In genomic region chr10:64110079-64110478, GRCh38 we compare ENCODE assay signal across 21 cellular contexts.
DNase-seq lines count a peak whose midpoint lies in the region; ATAC-seq, FAIRE-seq and TF ChIP-seq lines count a peak whose summit lies in the region.
"Had no signal": no experiment of that assay in that cellular context is flagged by ENCODE, and none has a peak within 500 bp of the region (broad histone marks: within the 10 kb centered on the region; RNA-seq: fewer than 3 reads in every experiment).

No MANE protein-coding gene starts in this region.

- no peaks in the 10 kb centered on the region for H3K9me3 Mint-ChIP-seq in astrocyte (ENCODE audit: unreplicated experiment)

- H3K79me1 ChIP-seq in trophoblast cell (ENCODE audit: low read length), result peaks cover 12% of the 10 kb centered on the region

- WGBS in trophoblast cell (ENCODE audit: extremely low coverage, insufficient coverage, insufficient read length), result no CpG with 5 or more reads among the region's 1 CpG

- no peak overlapping the region for H3K4ac ChIP-seq in trophoblast cell (ENCODE audit: low read depth, low read length)

- peak overlapping the region; percentile 68 for H3K27ac Mint-ChIP-seq in astrocyte (ENCODE audit: unreplicated experiment)
- H3K27ac Mint-ChIP-seq: B cell; CD4-positive, CD25-positive, alpha-beta regulatory T cell; CD8-positive, alpha-beta memory T cell had no signal

- H3K9me3 ChIP-seq in astrocyte (ENCODE audit: insufficient read depth, low read depth, low read length), result no peaks in the 10 kb centered on the region
- no peaks in the 10 kb centered on the region for H3K9me3 ChIP-seq in trophoblast cell (ENCODE audit: insufficient read depth, low read depth, low read length)
- H3K9me3 ChIP-seq: HAP-1 had no signal

- H3K36me3 ChIP-seq in astrocyte (ENCODE audit: insufficient read depth, low read length) (no peaks in the 10 kb centered on the region), trophoblast cell (ENCODE audit: control insufficient read depth in 1 of 2, insufficient read depth in 2 of 2, low read length in 2 of 2) (no peaks in the 10 kb centered on the region)
- H3K36me3 ChIP-seq: HAP-1 had no signal

- H2AFZ ChIP-seq in astrocyte (ENCODE audit: low read depth, low read length) (no peak overlapping the region), trophoblast cell (ENCODE audit: insufficient read depth, low read length, poor library complexity) (no peak overlapping the region)
- H2AFZ ChIP-seq: GM23248 had no signal

- H4K91ac ChIP-seq in trophoblast cell (ENCODE audit: low read depth, low read length), result no peak overlapping the region

- no peak overlapping the region for H2BK5ac ChIP-seq in trophoblast cell (ENCODE audit: low read depth, low read length, poor library complexity)

- H3K14ac ChIP-seq in trophoblast cell (ENCODE audit: low read length), result no peak overlapping the region

- FAIRE-seq in astrocyte (lab: Jason Lieb, UNC), result no peak
- FAIRE-seq: GM12878, GM19239 had no signal

- no peak overlapping the region for H2BK120ac ChIP-seq in trophoblast cell (ENCODE audit: insufficient read depth, low read length, poor library complexity)

- intact Hi-C loops in left colon (cut with DNase I, micrococcal nuclease), result no loop called here

- ATAC-seq in left colon, result peak; percentile 82
- no peak for ATAC-seq in HG03280 (IDR thresholded peaks at IDR 0.05; ENCODE audit: unreplicated experiment)
- ATAC-seq in omental fat pad (ENCODE audit: low FRiP score), result no peak
- ATAC-seq in GM21529 (IDR thresholded peaks at IDR 0.05; ENCODE audit: unreplicated experiment), result no peak
- ATAC-seq: GM12878 had no signal

- no peaks in the 10 kb centered on the region for H3K79me2 ChIP-seq in astrocyte (ENCODE audit: insufficient read depth, low read length)
- no peaks in the 10 kb centered on the region for H3K79me2 ChIP-seq in trophoblast cell (ENCODE audit: control insufficient read depth, insufficient read depth, low read length, poor library complexity)

- H3K9ac ChIP-seq in astrocyte (ENCODE audit: low read length), result no peak overlapping the region
- no peak overlapping the region for H3K9ac ChIP-seq in trophoblast cell (ENCODE audit: low read length)
- H3K9ac ChIP-seq: GM23248 had no signal

- no peak overlapping the region for H3K18ac ChIP-seq in trophoblast cell (ENCODE audit: low read length)

- CTCF ChIA-PET in HEK293T (lab: Yijun Ruan, JAX), result no interaction called here

- no peaks in the 10 kb centered on the region for H4K20me1 ChIP-seq in astrocyte (ENCODE audit: insufficient read depth, low read length)

- H2AK5ac ChIP-seq in trophoblast cell (ENCODE audit: low read length), result no peak overlapping the region

- H3K4me1 Mint-ChIP-seq in astrocyte (ENCODE audit: low read depth, unreplicated experiment), result peaks cover 23% of the 10 kb centered on the region
- H3K4me1 Mint-ChIP-seq: CD4-positive, CD25-positive, alpha-beta regulatory T cell; CD8-positive, alpha-beta memory T cell had no signal

- H2BK12ac ChIP-seq in trophoblast cell (ENCODE audit: low read length), result peak overlapping the region; percentile 5

- H3K4me2 ChIP-seq in astrocyte (ENCODE audit: low read length) (no peak overlapping the region), trophoblast cell (ENCODE audit: low read length) (no peak overlapping the region)

- TF ChIP-seq CTCF in astrocyte (IDR thresholded peaks at IDR 0.05; ENCODE audit: insufficient read depth, low read depth, low read length) (no peak), omental fat pad (IDR thresholded peaks at IDR 0.05) (no peak)

- H3K27me3 ChIP-seq in astrocyte (ENCODE audit: insufficient read depth, low read length) (no peaks in the 10 kb centered on the region), trophoblast cell (ENCODE audit: insufficient read depth, low read length) (no peaks in the 10 kb centered on the region)

- no peaks in the 10 kb centered on the region for H3K4me1 ChIP-seq in astrocyte (ENCODE audit: insufficient read depth, low read length)
- H3K4me1 ChIP-seq in trophoblast cell (ENCODE audit: control insufficient read depth in 1 of 2, insufficient read depth in 2 of 2, low read length in 2 of 2), result peaks cover 7% of the 10 kb centered on the region in 2 experiments
- H3K4me1 ChIP-seq: HAP-1 had no signal

- no peaks in the 10 kb centered on the region for H3K36me3 Mint-ChIP-seq in astrocyte (ENCODE audit: low read depth, unreplicated experiment)
- H3K36me3 Mint-ChIP-seq: CD4-positive, CD25-positive, alpha-beta regulatory T cell; CD8-positive, alpha-beta memory T cell had no signal

- DNase-seq in astrocyte (ENCODE audit: low read depth) (no peak), glomerular visceral epithelial cell (ENCODE audit: extremely low spot score) (peak; percentile 53), left colon (no peak), trophoblast cell (no peak), HEK293T (ENCODE audit: extremely low spot score) (no peak), omental fat pad (ENCODE audit: low spot score) (no peak)
- DNase-seq: C1 segment of cervical spinal cord; CD4-positive, CD25-positive, alpha-beta regulatory T cell; CD8-positive, alpha-beta memory T cell; COR-L47; DMS 273 treated with DMSO at 0.1 percent for 48 hours; DMS53; DND-41; EL; GM23248 had no signal

- H4K8ac ChIP-seq in trophoblast cell (ENCODE audit: low read depth, low read length), result no peak overlapping the region

- H3K4me3 ChIP-seq in astrocyte (ENCODE audit: insufficient read depth, low read depth, low read length) (no peak overlapping the region), trophoblast cell (ENCODE audit: low read depth, low read length) (no peak overlapping the region)
- H3K4me3 ChIP-seq: GM12878, GM23248, HAP-1 had no signal

- H3K27ac ChIP-seq in astrocyte (ENCODE audit: low read depth, low read length) (no peak overlapping the region), trophoblast cell (ENCODE audit: low read depth, low read length) (no peak overlapping the region)
- H3K27ac ChIP-seq: GM23248 had no signal

- no peak overlapping the region for H4K12ac ChIP-seq in trophoblast cell (ENCODE audit: low read depth, low read length)

- no peaks in the 10 kb centered on the region for H3K27me3 Mint-ChIP-seq in astrocyte (ENCODE audit: low read depth, unreplicated experiment)
- H3K27me3 Mint-ChIP-seq: CD4-positive, CD25-positive, alpha-beta regulatory T cell; CD8-positive, alpha-beta memory T cell had no signal

- H3K4me3 Mint-ChIP-seq in astrocyte (ENCODE audit: unreplicated experiment), result no peak overlapping the region
- H3K4me3 Mint-ChIP-seq: B cell; CD4-positive, CD25-positive, alpha-beta regulatory T cell; CD8-positive, alpha-beta memory T cell had no signal

- POLR2A ChIA-PET in HEK293T (lab: Yijun Ruan, JAX), result no interaction called here

- H3K23ac ChIP-seq in trophoblast cell (ENCODE audit: low read length), result no peak overlapping the region

TF ChIP-seq in HEK293T, 16 proteins besides CTCF, POLR2A, EP300 and RAD21:
- TF ChIP-seq LEF1 (IDR thresholded peaks at IDR 0.05; ENCODE audit: borderline replicate concordance), result no peak
- TF ChIP-seq SP1 (IDR thresholded peaks at IDR 0.05), result no peak
- TF ChIP-seq L3MBTL2 (conservative IDR thresholded peaks at IDR 0.05), result no peak
- TF ChIP-seq BHLHE40 (IDR thresholded peaks at IDR 0.05; ENCODE audit: borderline replicate concordance), result no peak
- no peak for TF ChIP-seq NFRKB (IDR thresholded peaks at IDR 0.05)
- no peak for TF ChIP-seq SUZ12 (IDR thresholded peaks at IDR 0.05)
